Comparison of ENCODE assay signal across 8 cellular contexts in genomic region chr5:141558150-141558549, GRCh38.
A peak's percentile ranks its signal among the peaks of the same experiment; 100 is the strongest.
DNase-seq lines count a peak whose midpoint lies in the region; ATAC-seq and TF ChIP-seq lines count a peak whose summit lies in the region.

No MANE protein-coding gene starts in this region.

- no peaks in the 10 kb centered on the region for H3K9me3 ChIP-seq in CD8-positive, alpha-beta memory T cell (ENCODE audit: low read length)
- no peaks in the 10 kb centered on the region for H3K9me3 ChIP-seq in HUES6 (ENCODE audit: control insufficient read depth, insufficient read depth, low read depth, low read length)

- peaks cover 3% of the 10 kb centered on the region for H3K4me1 ChIP-seq in CD8-positive, alpha-beta memory T cell (ENCODE audit: insufficient read depth, low read length)
- peaks cover 30% of the 10 kb centered on the region for H3K4me1 ChIP-seq in HUES6 (ENCODE audit: control insufficient read depth, insufficient read depth, low read length)

- CTCF ChIA-PET in CD8-positive, alpha-beta memory T cell (lab: Charles Lee): interaction anchor here (0.9 to 3.1 kb wide), 19 partner anchors 9 to 335 kb away, joined by 3 to 17 read pairs (median 5); partner anchors contain the start of genes DIAPH1, PCDHB14, PCDHGA10 and TAF7

- H3K4me3 ChIP-seq in CD8-positive, alpha-beta memory T cell (ENCODE audit: low read length): no peak overlapping the region
- H3K4me3 ChIP-seq in HUES6 (ENCODE audit: low read depth, low read length): no peak overlapping the region
- H3K4me3 ChIP-seq in H7 (ENCODE audit: insufficient read depth, low read depth, low read length): no peak overlapping the region

- peak overlapping the region in 1 of 7 donors; percentile 1 for H3K4me3 Mint-ChIP-seq in CD8-positive, alpha-beta memory T cell
- H3K4me3 Mint-ChIP-seq in central memory CD8-positive, alpha-beta T cell: no peak overlapping the region
- no peak overlapping the region for H3K4me3 Mint-ChIP-seq in natural killer cell

- H3K4me1 Mint-ChIP-seq in CD8-positive, alpha-beta memory T cell: peaks cover 37 to 68% (median 51%) of the 10 kb centered on the region in 3 donors
- H3K4me1 Mint-ChIP-seq in central memory CD8-positive, alpha-beta T cell: peaks cover 31% of the 10 kb centered on the region
- peaks cover 46 to 57% of the 10 kb centered on the region in 2 donors for H3K4me1 Mint-ChIP-seq in natural killer cell

- H3K27me3 ChIP-seq in CD8-positive, alpha-beta memory T cell (ENCODE audit: insufficient read depth, low read length, poor library complexity, severe bottlenecking): no peaks in the 10 kb centered on the region
- H3K27me3 ChIP-seq in HUES6 (ENCODE audit: control insufficient read depth, insufficient read depth, low read length): no peaks in the 10 kb centered on the region
- no peaks in the 10 kb centered on the region for H3K27me3 ChIP-seq in H7 (ENCODE audit: control insufficient read depth, insufficient read depth, low read length)

- H3K27ac Mint-ChIP-seq in CD8-positive, alpha-beta memory T cell: peak overlapping the region; percentile 77 to 93 (median 87)
- peak overlapping the region; percentile 91 for H3K27ac Mint-ChIP-seq in central memory CD8-positive, alpha-beta T cell (ENCODE audit: low read depth)
- peak overlapping the region; percentile 76 to 82 for H3K27ac Mint-ChIP-seq in natural killer cell

- peak overlapping the region; percentile 21 for H3K9ac ChIP-seq in HUES6 (ENCODE audit: low read length)

- H3K9me3 Mint-ChIP-seq in CD8-positive, alpha-beta memory T cell: no peaks in the 10 kb centered on the region
- no peaks in the 10 kb centered on the region for H3K9me3 Mint-ChIP-seq in central memory CD8-positive, alpha-beta T cell
- no peaks in the 10 kb centered on the region for H3K9me3 Mint-ChIP-seq in natural killer cell

- H3K36me3 Mint-ChIP-seq in CD8-positive, alpha-beta memory T cell: peaks cover 0 to 82% (median 14%) of the 10 kb centered on the region in 3 donors
- peaks cover 45% of the 10 kb centered on the region for H3K36me3 Mint-ChIP-seq in central memory CD8-positive, alpha-beta T cell (ENCODE audit: insufficient read depth)
- H3K36me3 Mint-ChIP-seq in natural killer cell: no peaks in the 10 kb centered on the region

- DNase-seq in CD8-positive, alpha-beta memory T cell: peak in 1 of 5 donors; percentile 4
- no peak for DNase-seq in central memory CD8-positive, alpha-beta T cell (ENCODE audit: low spot score in 2 of 2)
- DNase-seq in natural killer cell: no peak
- no peak for DNase-seq in hepatic stellate cell (ENCODE audit: low spot score)
- no peak for DNase-seq in H7
- DNase-seq in NCI-H748 (lab: John Stamatoyannopoulos, UW; ENCODE audit: unreplicated experiment): no peak

- peak; percentile 30 for TF ChIP-seq CTCF in natural killer cell (IDR thresholded peaks at IDR 0.05)

- H3K27me3 Mint-ChIP-seq in CD8-positive, alpha-beta memory T cell: no peaks in the 10 kb centered on the region
- H3K27me3 Mint-ChIP-seq in central memory CD8-positive, alpha-beta T cell: no peaks in the 10 kb centered on the region
- H3K27me3 Mint-ChIP-seq in natural killer cell (ENCODE audit: low read depth in 2 of 2): no peaks in the 10 kb centered on the region

- no peak for ATAC-seq in central memory CD8-positive, alpha-beta T cell (replicated peaks; ENCODE audit: extremely low read depth, poor library complexity, severe bottlenecking)
- peak in 2 of 3 donors; percentile 26 to 27 for ATAC-seq in natural killer cell
- ATAC-seq in GM18873 (IDR thresholded peaks at IDR 0.05; ENCODE audit: low FRiP score, unreplicated experiment): no peak

- POLR2A ChIA-PET in CD8-positive, alpha-beta memory T cell (lab: Charles Lee): no interaction called here

- intact Hi-C loops in natural killer cell (cut with micrococcal nuclease): no loop called here

- H3K36me3 ChIP-seq in CD8-positive, alpha-beta memory T cell (ENCODE audit: insufficient read depth, low read length): peaks cover 29% of the 10 kb centered on the region
- H3K36me3 ChIP-seq in HUES6 (ENCODE audit: control insufficient read depth, insufficient read depth, low read length): peaks cover 22% of the 10 kb centered on the region
- peaks cover 2% of the 10 kb centered on the region for H3K36me3 ChIP-seq in H7 (replicated peaks; ENCODE audit: control insufficient read depth, insufficient read depth, low read length)

- H3K27ac ChIP-seq in CD8-positive, alpha-beta memory T cell (ENCODE audit: low read depth, low read length): no peak overlapping the region
- peak overlapping the region; percentile 46 for H3K27ac ChIP-seq in HUES6 (ENCODE audit: low read depth, low read length)

Comparison
In these comparisons a context has a peak if more than half of its experiments do, and no peak if none do; other contexts are left out.
1. ATAC-seq: peak in natural killer cell (2 of 3); none in central memory CD8-positive, alpha-beta T cell (single experiment) and GM18873 (single experiment).
2. Peak in every context shown above with its lines, with median percentiles within 50 percentile points of each other: H3K27ac Mint-ChIP-seq.